In genomic region chr11:65641233-65642013, GRCh38 we compare ENCODE assay signal across 10 cellular contexts. TPM values are rescaled to one million over a fixed set of nuclear protein-coding genes. Genes with fewer than 3 reads are reported as not detected.
DNase-seq lines count a peak whose midpoint lies in the region; ATAC-seq and TF ChIP-seq lines count a peak whose summit lies in the region.
"Had no signal": no experiment of that assay in that cellular context is flagged by ENCODE, and none has a peak within 500 bp of the region (broad histone marks: within the 10 kb centered on the region; RNA-seq: fewer than 3 reads in every experiment).

No MANE protein-coding gene starts in this region.

- H3K27me3 ChIP-seq in HL-60 (ENCODE audit: insufficient read depth, poor library complexity, severe bottlenecking), result no peaks in the 10 kb centered on the region

- peaks cover 80% of the 10 kb centered on the region for H3K36me3 Mint-ChIP-seq in central memory CD8-positive, alpha-beta T cell (ENCODE audit: insufficient read depth)
- peaks cover 0 to 43% (median 0%) of the 10 kb centered on the region in 3 donors for H3K36me3 Mint-ChIP-seq in naive thymus-derived CD8-positive, alpha-beta T cell

- TF ChIP-seq CTCF in 22Rv1 (IDR thresholded peaks at IDR 0.05), result no peak
- TF ChIP-seq CTCF in HL-60 (IDR thresholded peaks at IDR 0.05; ENCODE audit: insufficient read depth, low read length), result no peak

- POLR2A ChIA-PET in naive thymus-derived CD8-positive, alpha-beta T cell (lab: Charles Lee), result interaction anchor here (0.5 to 38.5 kb wide), 8 partner anchors 11 to 361 kb away, joined by 3 to 1068 read pairs (median 7); partner anchors contain the start of genes BANF1, EIF1AD, KAT5 and MAP3K11

- peak overlapping the region; percentile 17; the same call in 1 of the 2 replicates for H3K27ac ChIP-seq in 22Rv1
- H3K27ac ChIP-seq in HL-60 (replicated peaks), result peak overlapping the region; percentile 99
- H3K27ac ChIP-seq: KMS-11 had no signal

- ATAC-seq in central memory CD8-positive, alpha-beta T cell (replicated peaks; ENCODE audit: extremely low read depth, poor library complexity, severe bottlenecking), result no peak
- ATAC-seq in naive thymus-derived CD8-positive, alpha-beta T cell, result no peak
- ATAC-seq in SK-N-SH treated with all-trans-retinoic acid at 6 μM for 48 hours (no peak), GM19351 (IDR thresholded peaks at IDR 0.05; ENCODE audit: unreplicated experiment) (no peak), HG02973 (IDR thresholded peaks at IDR 0.05; ENCODE audit: unreplicated experiment) (no peak)

- in situ Hi-C loops in ACHN (cut with HindIII; ENCODE audit: low pct_ligation_motif_present, low pct_unique_long_range_greater_than_20kb, low sequenced_read_pairs), result no loop called here

- H3K27ac Mint-ChIP-seq in central memory CD8-positive, alpha-beta T cell (ENCODE audit: low read depth), result peak overlapping the region; percentile 98
- peak overlapping the region; percentile 74 to 100 (median 92) for H3K27ac Mint-ChIP-seq in naive thymus-derived CD8-positive, alpha-beta T cell

- peaks cover 51% of the 10 kb centered on the region for H3K4me1 Mint-ChIP-seq in central memory CD8-positive, alpha-beta T cell
- peaks cover 23 to 64% (median 57%) of the 10 kb centered on the region in 4 donors for H3K4me1 Mint-ChIP-seq in naive thymus-derived CD8-positive, alpha-beta T cell

- H3K9me3 Mint-ChIP-seq in central memory CD8-positive, alpha-beta T cell, result no peaks in the 10 kb centered on the region
- H3K9me3 Mint-ChIP-seq in naive thymus-derived CD8-positive, alpha-beta T cell, result no peaks in the 10 kb centered on the region

- DNase-seq in HL-60 (ENCODE audit: low read depth in 1 of 2, low spot score in 1 of 2) (no peak), ACHN (no peak)
- no peak for DNase-seq in central memory CD8-positive, alpha-beta T cell (ENCODE audit: low spot score in 2 of 2)
- no peak for DNase-seq in naive thymus-derived CD8-positive, alpha-beta T cell
- DNase-seq: NCI-H774 had no signal

- peak overlapping the region; percentile 61 for H3K4me3 ChIP-seq in HL-60 (replicated peaks; ENCODE audit: insufficient read depth, low read length)

- H3K4me3 Mint-ChIP-seq in central memory CD8-positive, alpha-beta T cell, result peak overlapping the region; percentile 86
- H3K4me3 Mint-ChIP-seq in naive thymus-derived CD8-positive, alpha-beta T cell, result peak overlapping the region; percentile 72 to 93 (median 88)

- no peaks in the 10 kb centered on the region for H3K27me3 Mint-ChIP-seq in central memory CD8-positive, alpha-beta T cell
- H3K27me3 Mint-ChIP-seq in naive thymus-derived CD8-positive, alpha-beta T cell, result peaks cover 0 to 3% (median 0%) of the 10 kb centered on the region in 5 donors

TF ChIP-seq in SK-N-SH treated with all-trans-retinoic acid at 6 μM for 48 hours, 23 proteins besides CTCF, POLR2A, EP300 and RAD21:
- TF ChIP-seq SNAI2 (CRISPR knock-in tag; IDR thresholded peaks at IDR 0.05), result no peak
- no peak for TF ChIP-seq TCF4 (CRISPR knock-in tag; IDR thresholded peaks at IDR 0.05; ENCODE audit: borderline replicate concordance)
- TF ChIP-seq ZC3H10 (CRISPR knock-in tag; IDR thresholded peaks at IDR 0.05), result no peak
- TF ChIP-seq CREB5 (CRISPR knock-in tag; IDR thresholded peaks at IDR 0.05; ENCODE audit: low read depth), result no peak
- TF ChIP-seq ZFP3 (CRISPR knock-in tag; IDR thresholded peaks at IDR 0.05), result no peak
- TF ChIP-seq ESRRG (CRISPR knock-in tag; IDR thresholded peaks at IDR 0.05), result no peak
- no peak for TF ChIP-seq CSRNP3 (CRISPR knock-in tag; IDR thresholded peaks at IDR 0.05)
- no peak for TF ChIP-seq PPARA (CRISPR knock-in tag; IDR thresholded peaks at IDR 0.05; ENCODE audit: borderline replicate concordance)
- TF ChIP-seq TSHZ2 (CRISPR knock-in tag; IDR thresholded peaks at IDR 0.05), result no peak
- TF ChIP-seq POU6F1 (CRISPR knock-in tag; IDR thresholded peaks at IDR 0.05; ENCODE audit: borderline replicate concordance, low read depth), result no peak
- TF ChIP-seq ZFP30 (CRISPR knock-in tag; IDR thresholded peaks at IDR 0.05), result no peak
- TF ChIP-seq GLIS3 (CRISPR knock-in tag; IDR thresholded peaks at IDR 0.05), result no peak

RNA-seq across cellular contexts. Expression of gene SIPA1, which starts 3.5 kb away (rescaled TPM):
- 100 to 1,000 TPM; 155 to 157 TPM for total RNA-seq in naive thymus-derived CD8-positive, alpha-beta T cell
- polyA plus RNA-seq in naive thymus-derived CD8-positive, alpha-beta T cell, result 100 to 1,000 TPM; 118 to 238 (median 140) TPM

RNA-seq across cellular contexts. Expression of gene RELA, which starts 21.3 kb away (rescaled TPM):
- total RNA-seq in naive thymus-derived CD8-positive, alpha-beta T cell, result 100 to 1,000 TPM; 175 to 184 TPM
- polyA plus RNA-seq in naive thymus-derived CD8-positive, alpha-beta T cell, result 10 to 100 TPM; 38.4 to 69.8 (median 56.6) TPM

RNA-seq across cellular contexts. Expression of gene PCNX3, which starts 25.8 kb away (rescaled TPM):
- total RNA-seq in naive thymus-derived CD8-positive, alpha-beta T cell, result 10 to 100 TPM; 57.4 to 64.2 TPM
- 1 to 10 TPM in 2 of 3 donors, under 1 TPM in 1; 0.96 to 6.5 (median 2.2) TPM for polyA plus RNA-seq in naive thymus-derived CD8-positive, alpha-beta T cell

RNA-seq across cellular contexts. Expression of gene MAP3K11, which starts 27.4 kb away (rescaled TPM):
- 10 to 100 TPM; 61.6 to 66.3 TPM for total RNA-seq in naive thymus-derived CD8-positive, alpha-beta T cell
- polyA plus RNA-seq in naive thymus-derived CD8-positive, alpha-beta T cell, result 10 to 100 TPM in 2 of 3 donors, 1 to 10 TPM in 1; 8.7 to 20.5 (median 12.7) TPM

RNA-seq across cellular contexts. Expression of gene KCNK7, which starts 45.8 kb away (rescaled TPM):
- 1 to 10 TPM; 2.4 to 5.0 TPM for total RNA-seq in naive thymus-derived CD8-positive, alpha-beta T cell
- under 1 TPM in 1 of 3 donors, not detected in 2; 0.34 TPM for polyA plus RNA-seq in naive thymus-derived CD8-positive, alpha-beta T cell
